Comparison of ENCODE assay signal across 24 cellular contexts in genomic region chr9:76580832-76581231, GRCh38.
"Had no signal": no experiment of that assay in that cellular context is flagged by ENCODE, and none has a peak within 500 bp of the region (broad histone marks: within the 10 kb centered on the region; RNA-seq: fewer than 3 reads in every experiment).

No MANE protein-coding gene starts in this region.

- H3K4me3 ChIP-seq: dorsolateral prefrontal cortex, esophagus muscularis mucosa, heart left ventricle, ovary, psoas muscle, tibial nerve, vagina had no signal

- H3K27ac ChIP-seq: dorsolateral prefrontal cortex, esophagus muscularis mucosa, ovary, psoas muscle, tibial nerve, vagina had no signal

- H3K36me3 ChIP-seq: esophagus muscularis mucosa, heart left ventricle, ovary, tibial nerve, vagina had no signal

- DNase-seq: activated CD4-positive, alpha-beta T cell treated with anti-CD3 and anti-CD28 coated beads for 4 hours; activated CD4-positive, alpha-beta T cell treated with anti-CD3 and anti-CD28 coated beads, Interleukin-2, amount 50 U/mL, for 48 hours; activated CD4-positive, CD25-positive, alpha-beta regulatory T cell; activated CD8-positive, alpha-beta memory T cell treated with anti-CD3 and anti-CD28 coated beads, Interleukin-2, amount 50 U/mL, for 48 hours; activated naive CD4-positive, alpha-beta T cell; activated T-cell treated with anti-CD3 and anti-CD28 coated beads, Interleukin-2, amount 50 U/mL, for 4 hours; central memory CD4-positive, alpha-beta T cell; dorsolateral prefrontal cortex; heart left ventricle; islet precursor cell; left cardiac atrium; ovary; psoas muscle; right cardiac atrium; stimulated activated CD4-positive, alpha-beta T cell treated with anti-CD3 and anti-CD28 coated beads, Interleukin-12 subunit alpha, Interleukin-12 subunit beta, amount 100 ng/mL, for 4 hours; T1000 had no signal

- H3K9me3 ChIP-seq: esophagus muscularis mucosa, heart left ventricle, ovary, psoas muscle, tibial nerve, vagina had no signal

- H3K9me3 Mint-ChIP-seq: activated T-cell treated with anti-CD3 and anti-CD28 coated beads, Interleukin-2, amount 50 U/mL, for 4 hours; activated T-helper 2 cell treated with anti-CD3 and anti-CD28 coated beads, Interferon-gamma antibody, Interleukin-2, Interleukin-4, amounts not matched to agents 10 μg/mL and 5 μg/mL and 100 μg/mL, durations not matched to agents 14 hours and 24 hours and 36 hours; memory B cell; natural killer cell treated with Interleukin-12 subunit alpha and Interleukin-12 subunit beta and Interleukin-15 and Interleukin-18, amount 100 ng/mL, for 72 hours had no signal

- H3K27ac Mint-ChIP-seq: activated naive CD8-positive, alpha-beta T cell; activated T-helper 2 cell treated with anti-CD3 and anti-CD28 coated beads, Interferon-gamma antibody, Interleukin-2, Interleukin-4, amounts not matched to agents 10 μg/mL and 5 μg/mL and 100 μg/mL, durations not matched to agents 14 hours and 24 hours and 36 hours; memory B cell; stimulated activated naive CD8-positive, alpha-beta T cell treated with anti-CD3 and anti-CD28 coated beads, Interleukin-15, Interleukin-2, amounts not matched to agents 100 ng/mL and 50 ng/mL, for 24 hours had no signal

- ATAC-seq: activated T-cell treated with anti-CD3 and anti-CD28 coated beads, Interleukin-2, amount 50 U/mL, for 4 hours; heart left ventricle; left cardiac atrium; natural killer cell treated with Interleukin-12 subunit alpha and Interleukin-12 subunit beta and Interleukin-15 and Interleukin-18, amount 100 ng/mL, for 72 hours; psoas muscle; right cardiac atrium had no signal

- H3K27me3 ChIP-seq: esophagus muscularis mucosa, heart left ventricle, ovary, tibial nerve, vagina had no signal

- H3K27me3 Mint-ChIP-seq: natural killer cell treated with Interleukin-12 subunit alpha and Interleukin-12 subunit beta and Interleukin-15 and Interleukin-18, amount 100 ng/mL, for 72 hours had no signal

- H3K36me3 Mint-ChIP-seq: activated naive CD8-positive, alpha-beta T cell; memory B cell; natural killer cell treated with Interleukin-12 subunit alpha and Interleukin-12 subunit beta and Interleukin-15 and Interleukin-18, amount 100 ng/mL, for 72 hours had no signal

- H3K4me3 Mint-ChIP-seq: activated naive CD8-positive, alpha-beta T cell; activated T-cell treated with anti-CD3 and anti-CD28 coated beads, Interleukin-2, amount 50 U/mL, for 4 hours; memory B cell; natural killer cell treated with Interleukin-12 subunit alpha and Interleukin-12 subunit beta and Interleukin-15 and Interleukin-18, amount 100 ng/mL, for 72 hours; stimulated activated naive CD8-positive, alpha-beta T cell treated with anti-CD3 and anti-CD28 coated beads, Interleukin-15, Interleukin-2, amounts not matched to agents 100 ng/mL and 50 ng/mL, for 24 hours had no signal

- H3K4me1 ChIP-seq: psoas muscle, tibial nerve, vagina had no signal
